Comparison of ENCODE assay signal across 21 cellular contexts in genomic region chr12:2523881-2524561, GRCh38.
"Had no signal": no experiment of that assay in that cellular context is flagged by ENCODE, and none has a peak within 500 bp of the region (broad histone marks: within the 10 kb centered on the region; RNA-seq: fewer than 3 reads in every experiment).

No MANE protein-coding gene starts in this region.

- H3K4me3 ChIP-seq: heart right ventricle, right atrium auricular region, sigmoid colon, skin epidermis, stomach, thoracic aorta, uterus had no signal

- H3K36me3 ChIP-seq: uterus had no signal

- FAIRE-seq: colon, islet of Langerhans had no signal

- H3K4me3 Mint-ChIP-seq: dendritic cell treated with granulocyte-macrophage colony-stimulating factor and Interleukin-4, amounts not matched to agents 40 ng/mL and 50 ng/mL, for 4 days; naive thymus-derived CD4-positive, alpha-beta T cell had no signal

- H3K27me3 ChIP-seq: foreskin keratinocyte, heart right ventricle, right atrium auricular region, sigmoid colon, stomach, uterus had no signal

- H3K27ac Mint-ChIP-seq: dendritic cell treated with granulocyte-macrophage colony-stimulating factor and Interleukin-4, amounts not matched to agents 40 ng/mL and 50 ng/mL, for 4 days; naive thymus-derived CD4-positive, alpha-beta T cell had no signal

- DNase-seq: foreskin keratinocyte; heart right ventricle; hypothalamus; kidney glomerular epithelial cell; mammary epithelial cell; naive thymus-derived CD4-positive, alpha-beta T cell; sigmoid colon; stimulated activated CD4-positive, alpha-beta T cell treated with anti-CD3 and anti-CD28 coated beads, Interleukin-2, amount 100 ng/mL, for 24 hours; stimulated activated CD4-positive, alpha-beta T cell treated with anti-CD3 and anti-CD28 coated beads, Interleukin-4, amount 100 ng/mL, for 4 hours; stimulated activated naive CD4-positive, alpha-beta T cell; stomach; substantia nigra; trophoblast cell; uterus had no signal

- H3K27ac ChIP-seq: foreskin keratinocyte, heart right ventricle, right atrium auricular region, skin epidermis, stomach, thoracic aorta had no signal

- H3K9me3 ChIP-seq: right atrium auricular region, sigmoid colon, stomach, thoracic aorta, uterus had no signal

- H3K9me3 Mint-ChIP-seq: dendritic cell treated with granulocyte-macrophage colony-stimulating factor and Interleukin-4, amounts not matched to agents 40 ng/mL and 50 ng/mL, for 4 days had no signal

- ATAC-seq: foreskin keratinocyte; left lobe of liver; naive thymus-derived CD4-positive, alpha-beta T cell had no signal

- H3K4me1 ChIP-seq: foreskin keratinocyte, sigmoid colon, stomach, uterus had no signal
